ENCODE assay signal across 35 cellular contexts in genomic region chr7:104038136-104038535, GRCh38. TPM values are rescaled to one million over a fixed set of nuclear protein-coding genes. Genes with fewer than 3 reads are reported as not detected.
"Had no signal": no experiment of that assay in that cellular context is flagged by ENCODE, and none has a peak within 500 bp of the region (broad histone marks: within the 10 kb centered on the region; RNA-seq: fewer than 3 reads in every experiment).

No MANE protein-coding gene starts in this region.

- H3K9ac ChIP-seq: SK-N-SH had no signal

- H3K27ac ChIP-seq: PC-9, RWPE1, SJSA1 had no signal

- H2AFZ ChIP-seq: PC-9 had no signal

- H3K9me3 ChIP-seq: MG63, SJSA1, SK-N-SH had no signal

- H3K4me1 ChIP-seq: SJSA1 had no signal

- H3K4me3 ChIP-seq: MG63, PC-9, SJSA1 had no signal

- ATAC-seq: Panc1, Right ventricle myocardium inferior had no signal

- H3K4me2 ChIP-seq: PC-9, SK-N-SH had no signal

- H3K27me3 ChIP-seq: MG63 had no signal

- FAIRE-seq: RCC 7860 had no signal

- H3K36me3 ChIP-seq: MG63, SJSA1 had no signal

- DNase-seq: MG63, NCI-H1048, NCI-H1092 treated with DMSO at 0.1 percent for 48 hours, NCI-H1105 treated with DMSO at 0.1 percent for 48 hours, NCI-H1417, NCI-H1436, NCI-H146, NCI-H1694, NCI-H187, NCI-H1930, NCI-H2029 treated with DMSO at 0.1 percent for 48 hours, NCI-H2081 treated with DMSO at 0.1 percent for 48 hours, NCI-H2107, NCI-H2171, NCI-H226, NCI-H446 treated with DMSO at 0.1 percent for 48 hours, NCI-H510A, NCI-H524, NCI-H526, NCI-H69, NCI-H748 treated with DMSO at 0.1 percent for 48 hours, NCI-H82, PC-9, SHP77, SIG-M5, SK-N-SH, SW 1271, T-helper 1 cell had no signal

RNA-seq across cellular contexts. Expression of gene RELN, which starts 48.7 kb away (rescaled TPM):
- total RNA-seq: OCI-LY7, RPMI7951 had no signal
